In genomic region chr4:180150818-180151217, GRCh38 we compare ENCODE assay signal across 12 cellular contexts.
DNase-seq lines count a peak whose midpoint lies in the region; ATAC-seq and TF ChIP-seq lines count a peak whose summit lies in the region.
"Had no signal": no experiment of that assay in that cellular context is flagged by ENCODE, and none has a peak within 500 bp of the region (broad histone marks: within the 10 kb centered on the region; RNA-seq: fewer than 3 reads in every experiment).

No MANE protein-coding gene starts in this region.

- H3K4me2 ChIP-seq in DND-41 (ENCODE audit: insufficient read depth, low read length) = no peak overlapping the region
- no peak overlapping the region for H3K4me2 ChIP-seq in Karpas-422 (ENCODE audit: low read depth, low read length, poor library complexity, severe bottlenecking)
- H3K4me2 ChIP-seq in SU-DHL-6 (ENCODE audit: low read depth, low read length, poor library complexity, severe bottlenecking) = peak overlapping the region; percentile 49

- H3K27me3 ChIP-seq in DND-41 (ENCODE audit: insufficient read depth, low read length, poor library complexity) (no peaks in the 10 kb centered on the region), Karpas-422 (ENCODE audit: low read length) (no peaks in the 10 kb centered on the region), SU-DHL-6 (ENCODE audit: low read length) (no peaks in the 10 kb centered on the region), vagina (no peaks in the 10 kb centered on the region), sigmoid colon (no peaks in the 10 kb centered on the region)
- H3K27me3 ChIP-seq: thyroid gland had no signal

- H3K79me2 ChIP-seq in DND-41 (ENCODE audit: insufficient read depth, low read length) (no peaks in the 10 kb centered on the region), Karpas-422 (ENCODE audit: low read length) (no peaks in the 10 kb centered on the region), SU-DHL-6 (ENCODE audit: insufficient read depth, low read length) (no peaks in the 10 kb centered on the region)

- H3K4me3 ChIP-seq in DND-41 (ENCODE audit: low read depth in 1 of 2, low read length in 2 of 2) (no peak overlapping the region), Karpas-422 (ENCODE audit: low read length) (no peak overlapping the region), SU-DHL-6 (ENCODE audit: insufficient read depth, low read length, poor library complexity, severe bottlenecking) (no peak overlapping the region), vagina (no peak overlapping the region), sigmoid colon (no peak overlapping the region)
- H3K4me3 ChIP-seq: HAP-1, thyroid gland had no signal

- TF ChIP-seq CTCF in DND-41 (IDR thresholded peaks at IDR 0.05; ENCODE audit: borderline replicate concordance, extremely low read depth, low read length, poor library complexity, severe bottlenecking) (peak; percentile 47), SU-DHL-6 (IDR thresholded peaks at IDR 0.05; ENCODE audit: insufficient read depth, low read length, poor library complexity, severe bottlenecking) (no peak), vagina (IDR thresholded peaks at IDR 0.05) (no peak), sigmoid colon (IDR thresholded peaks at IDR 0.05) (no peak)

- H4K20me1 ChIP-seq in DND-41 (ENCODE audit: insufficient read depth, low read length) (no peaks in the 10 kb centered on the region), Karpas-422 (ENCODE audit: insufficient read depth, low read depth, low read length) (no peaks in the 10 kb centered on the region), SU-DHL-6 (ENCODE audit: low read depth, low read length) (no peaks in the 10 kb centered on the region)

- no peak for ATAC-seq in DND-41 (ENCODE audit: insufficient read depth, low read depth)
- ATAC-seq in sciatic nerve = no peak
- no peak for ATAC-seq in HG02970 (IDR thresholded peaks at IDR 0.05; ENCODE audit: low FRiP score, unreplicated experiment)
- ATAC-seq: left ventricle myocardium superior had no signal

- intact Hi-C loops in sciatic nerve (cut with DNase I) = no loop called here
- intact Hi-C loops in vagina (cut with DNase I) = no loop called here
- intact Hi-C loops in sigmoid colon (cut with DNase I) = no loop called here

- no peak for TF ChIP-seq EP300 in sigmoid colon (IDR thresholded peaks at IDR 0.05)

- H2AFZ ChIP-seq in DND-41 (ENCODE audit: low read depth, low read length) = no peak overlapping the region
- H2AFZ ChIP-seq in Karpas-422 (ENCODE audit: low read length) = no peak overlapping the region
- peak overlapping the region; percentile 78 for H2AFZ ChIP-seq in SU-DHL-6 (ENCODE audit: low read depth, low read length, severe bottlenecking)

- no peak for TF ChIP-seq POLR2A in vagina (IDR thresholded peaks at IDR 0.05)
- no peak for TF ChIP-seq POLR2A in sigmoid colon (IDR thresholded peaks at IDR 0.05)

- H3K9me2 ChIP-seq in Karpas-422 (replicated peaks; ENCODE audit: insufficient read depth, low read length) = no peaks in the 10 kb centered on the region
- H3K9me2 ChIP-seq in SU-DHL-6 (replicated peaks; ENCODE audit: insufficient read depth, low read length) = no peaks in the 10 kb centered on the region

- H3K27ac ChIP-seq in DND-41 (ENCODE audit: low read length) (no peak overlapping the region), Karpas-422 (ENCODE audit: low read length) (no peak overlapping the region), SU-DHL-6 (ENCODE audit: low read depth, low read length) (peak overlapping the region; percentile 81; the same call in 1 of the 2 replicates), vagina (no peak overlapping the region), sigmoid colon (no peak overlapping the region)
- H3K27ac ChIP-seq: thyroid gland had no signal

- H3K9me3 ChIP-seq in DND-41 (ENCODE audit: insufficient read depth, low read length, severe bottlenecking) (no peaks in the 10 kb centered on the region), Karpas-422 (ENCODE audit: low read length) (no peaks in the 10 kb centered on the region), SU-DHL-6 (ENCODE audit: insufficient read depth, low read length) (no peaks in the 10 kb centered on the region), vagina (no peaks in the 10 kb centered on the region), sigmoid colon (no peaks in the 10 kb centered on the region)
- H3K9me3 ChIP-seq: HAP-1, thyroid gland had no signal

- H3K4me1 ChIP-seq in DND-41 (ENCODE audit: insufficient read depth, low read length) = no peaks in the 10 kb centered on the region
- peaks cover 3% of the 10 kb centered on the region for H3K4me1 ChIP-seq in Karpas-422 (ENCODE audit: low read length)
- no peaks in the 10 kb centered on the region for H3K4me1 ChIP-seq in vagina
- no peaks in the 10 kb centered on the region for H3K4me1 ChIP-seq in sigmoid colon
- H3K4me1 ChIP-seq: thyroid gland had no signal

- H3K9ac ChIP-seq in DND-41 (ENCODE audit: low read depth, low read length) (no peak overlapping the region), Karpas-422 (ENCODE audit: low read length) (no peak overlapping the region), SU-DHL-6 (ENCODE audit: low read length) (no peak overlapping the region)

- DNase-seq in DND-41 (no peak), Karpas-422 (peak; percentile 46), kidney tubule cell (ENCODE audit: low spot score) (peak; percentile 8), sciatic nerve (ENCODE audit: low spot score) (no peak), vagina (ENCODE audit: extremely low spot score in 2 of 2) (no peak), sigmoid colon (no peak)
- DNase-seq: left ventricle myocardium superior; stimulated activated CD4-positive, alpha-beta T cell treated with anti-CD3 and anti-CD28 coated beads, Interleukin-15, amount 100 ng/mL, for 24 hours; thyroid gland had no signal

- 17 to 34% methylated on average over 3 of the region's 3 CpGs for WGBS in sigmoid colon, 2 donors

- no peaks in the 10 kb centered on the region; the same call in 1 of the 2 replicates for H3F3A ChIP-seq in SU-DHL-6 (ENCODE audit: insufficient read depth)

- H3K36me3 ChIP-seq in DND-41 (ENCODE audit: insufficient read depth, low read length) (no peaks in the 10 kb centered on the region), Karpas-422 (ENCODE audit: insufficient read depth, low read length) (no peaks in the 10 kb centered on the region), SU-DHL-6 (ENCODE audit: low read length) (no peaks in the 10 kb centered on the region), vagina (no peaks in the 10 kb centered on the region), sigmoid colon (no peaks in the 10 kb centered on the region)
- H3K36me3 ChIP-seq: HAP-1, thyroid gland had no signal

Comparison
In these comparisons a context has a peak if more than half of its experiments do, and no peak if none do; other contexts are left out.
1. DNase-seq: peak in Karpas-422 (single experiment) and kidney tubule cell (single experiment); none in DND-41 (single experiment), sciatic nerve (single experiment), vagina (0 of 2) and sigmoid colon (single experiment).